ENCODE assay signal across 33 cellular contexts in the genomic region with DNA sequence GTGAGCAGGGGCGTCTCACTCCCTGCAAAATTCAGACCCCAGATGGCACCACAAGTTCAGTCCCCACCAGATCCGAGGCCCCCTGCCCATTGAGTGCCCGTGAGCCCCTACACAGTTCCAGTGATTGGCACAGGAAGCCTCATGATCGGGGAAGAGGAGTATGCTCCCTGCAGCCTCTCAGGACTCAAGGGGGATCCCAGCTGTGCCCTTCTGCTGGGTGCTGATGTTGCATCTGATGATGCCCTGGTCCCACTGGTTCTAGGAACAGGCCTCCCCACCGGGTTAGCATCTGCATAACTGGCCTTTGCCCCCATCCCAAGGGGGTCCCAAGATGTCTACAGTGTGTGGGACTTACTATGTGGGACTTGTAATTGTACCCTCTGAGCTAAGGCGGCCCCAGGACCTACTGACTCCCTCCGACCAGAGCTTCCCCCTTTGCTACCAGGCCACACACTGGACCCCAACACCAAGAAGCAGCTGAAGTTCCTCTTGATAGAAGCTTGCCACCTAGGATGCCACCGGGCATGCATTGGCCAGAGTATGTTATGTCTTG. TPM values are rescaled to one million over a fixed set of nuclear protein-coding genes. Genes with fewer than 3 reads are reported as not detected.
"Had no signal": no experiment of that assay in that cellular context is flagged by ENCODE, and none has a peak within 500 bp of the region (broad histone marks: within the 10 kb centered on the region; RNA-seq: fewer than 3 reads in every experiment).

No MANE protein-coding gene starts in this region.

- FAIRE-seq: colon, islet of Langerhans had no signal

- H3K4me1 ChIP-seq: right lobe of liver had no signal

- H3K9ac ChIP-seq: parathyroid adenoma had no signal

- H3K4me3 ChIP-seq: dorsolateral prefrontal cortex, esophagus muscularis mucosa, heart right ventricle, lung, mucosa of descending colon, right lobe of liver, smooth muscle cell, suprapubic skin, transverse colon, vagina had no signal

- H2AFZ ChIP-seq: parathyroid adenoma had no signal

- H3K4me2 ChIP-seq: smooth muscle cell had no signal

- H3K27ac ChIP-seq: dorsolateral prefrontal cortex, esophagus muscularis mucosa, heart right ventricle, parathyroid adenoma, right lobe of liver, suprapubic skin, transverse colon, vagina had no signal

- H3K79me2 ChIP-seq: parathyroid adenoma had no signal

- ATAC-seq: heart right ventricle; left ventricle myocardium superior; natural killer cell treated with Interleukin-12 subunit alpha and Interleukin-12 subunit beta and Interleukin-15 and Interleukin-18, amount 100 ng/mL, for 72 hours; right lobe of liver; stimulated activated naive CD8-positive, alpha-beta T cell treated with anti-CD3 and anti-CD28 coated beads, Interleukin-15, amount 100 ng/mL, for 72 hours had no signal

- DNase-seq: dorsolateral prefrontal cortex; effector CD4-positive, alpha-beta T cell; foreskin melanocyte; glutamatergic neuron; heart right ventricle; hippocampal formation; kidney glomerular epithelial cell; left ventricle myocardium superior; mucosa of descending colon; naive B cell; stimulated activated CD4-positive, alpha-beta T cell treated with anti-CD3 and anti-CD28 coated beads, Interleukin-12 subunit alpha, Interleukin-12 subunit beta, amount 100 ng/mL, for 4 hours; stimulated activated CD4-positive, alpha-beta T cell treated with anti-CD3 and anti-CD28 coated beads, Interleukin-1b, Interleukin-23, amount 100 ng/mL, for 48 hours; stimulated activated CD4-positive, alpha-beta T cell treated with anti-CD3 and anti-CD28 coated beads, Interleukin-4, amount 100 ng/mL, for 1 hour; stimulated activated CD8-positive, alpha-beta memory T cell treated with anti-CD3 and anti-CD28 coated beads, Interleukin-4, amount 100 ng/mL, for 48 hours; stimulated activated naive CD4-positive, alpha-beta T cell; stimulated activated naive CD8-positive, alpha-beta T cell treated with anti-CD3 and anti-CD28 coated beads, Interleukin-15, amount 100 ng/mL, for 72 hours; transverse colon had no signal

- H3K36me3 ChIP-seq: esophagus muscularis mucosa, heart right ventricle, right lobe of liver, suprapubic skin, transverse colon, vagina had no signal

- H3K9me3 ChIP-seq: esophagus muscularis mucosa, heart right ventricle, mucosa of descending colon, right lobe of liver, suprapubic skin, transverse colon, vagina had no signal

RNA-seq across cellular contexts. Expression of a gene that starts 8.6 kb away (rescaled TPM):
- total RNA-seq: epithelial cell of proximal tubule; esophagus muscularis mucosa; heart right ventricle; left ventricle myocardium superior; mesothelial cell of epicardium; natural killer cell treated with Interleukin-12 subunit alpha and Interleukin-12 subunit beta and Interleukin-15 and Interleukin-18, amount 100 ng/mL, for 72 hours; neural crest cell; osteoblast; progenitor cell of endocrine pancreas; right lobe of liver; smooth muscle cell; suprapubic skin; transverse colon; ureter; vagina had no signal
- polyA plus RNA-seq: heart right ventricle, smooth muscle cell had no signal

RNA-seq across cellular contexts. Expression of a gene that starts 36.7 kb away (rescaled TPM):
- total RNA-seq: epithelial cell of proximal tubule; heart right ventricle; left ventricle myocardium superior; mesothelial cell of epicardium; natural killer cell treated with Interleukin-12 subunit alpha and Interleukin-12 subunit beta and Interleukin-15 and Interleukin-18, amount 100 ng/mL, for 72 hours; neural crest cell; osteoblast; progenitor cell of endocrine pancreas; right lobe of liver; suprapubic skin; transverse colon; ureter; vagina had no signal
- polyA plus RNA-seq: heart right ventricle, smooth muscle cell had no signal

RNA-seq across cellular contexts. Expression of a gene that starts 40.7 kb away (rescaled TPM):
- total RNA-seq: dorsolateral prefrontal cortex; epithelial cell of proximal tubule; heart right ventricle; left ventricle myocardium superior; lung; mesothelial cell of epicardium; natural killer cell treated with Interleukin-12 subunit alpha and Interleukin-12 subunit beta and Interleukin-15 and Interleukin-18, amount 100 ng/mL, for 72 hours; neural crest cell; osteoblast; progenitor cell of endocrine pancreas; smooth muscle cell; suprapubic skin; ureter; vagina had no signal
- polyA plus RNA-seq: heart right ventricle, lung, smooth muscle cell had no signal
